1 cellular context compared by ENCODE assay signal in genomic region chr12:57128519-57129247, GRCh38.
TF ChIP-seq lines count a peak whose summit lies in the region.

No MANE protein-coding gene starts in this region.

TF ChIP-seq in HepG2, 621 proteins besides CTCF, POLR2A, EP300 and RAD21 (continued from another document):
- TF ChIP-seq HIC2 (CRISPR knock-in tag; IDR thresholded peaks at IDR 0.05; ENCODE audit: low read depth) (no peak), ZNF570 (CRISPR knock-in tag; IDR thresholded peaks at IDR 0.05; ENCODE audit: borderline replicate concordance) (no peak), SNRNP70 (IDR thresholded peaks at IDR 0.05; ENCODE audit: low read depth, low read length) (no peak), MYC (CRISPR knock-in tag; IDR thresholded peaks at IDR 0.05; ENCODE audit: borderline replicate concordance) (no peak), ZNF382 (CRISPR knock-in tag; IDR thresholded peaks at IDR 0.05; ENCODE audit: borderline replicate concordance) (no peak), PHF21A (CRISPR knock-in tag; IDR thresholded peaks at IDR 0.05) (no peak), HMGXB4 (CRISPR knock-in tag; IDR thresholded peaks at IDR 0.05; ENCODE audit: borderline replicate concordance in 1 of 2, low read depth in 1 of 2) (0 out of 4 replicates have a peak, but pooled peaks have one; percentile 7 to 11), GFI1 (CRISPR knock-in tag; IDR thresholded peaks at IDR 0.05; ENCODE audit: borderline replicate concordance) (no peak), ELK4 (CRISPR knock-in tag; IDR thresholded peaks at IDR 0.05; ENCODE audit: borderline replicate concordance) (no peak), ISX (CRISPR knock-in tag; conservative IDR thresholded peaks at IDR 0.05) (no peak), MXD1 (CRISPR knock-in tag; IDR thresholded peaks at IDR 0.05) (no peak), ZNF432 (CRISPR knock-in tag; IDR thresholded peaks at IDR 0.05; ENCODE audit: borderline replicate concordance) (no peak), ATF4 (CRISPR knock-in tag; IDR thresholded peaks at IDR 0.05) (peak in 1 of 2 experiments; percentile 24; a peak in 1 of 4 replicates)
